8 cellular contexts compared by ENCODE assay signal in genomic region chrX:129981752-129982299, GRCh38. TPM values are rescaled to one million over a fixed set of nuclear protein-coding genes. Genes with fewer than 3 reads are reported as not detected.
DNase-seq lines count a peak whose midpoint lies in the region; ATAC-seq and TF ChIP-seq lines count a peak whose summit lies in the region.

No MANE protein-coding gene starts in this region.

- DNase-seq in cardiac muscle cell (ENCODE audit: low read depth in 1 of 2, low spot score in 1 of 2) (no peak), right atrium auricular region (ENCODE audit: low spot score) (no peak), OCI-LY7 (ENCODE audit: low spot score) (no peak), upper lobe of right lung (peak; percentile 44), NCI-H1048 (lab: John Stamatoyannopoulos, UW) (no peak), NCI-H2107 treated with DMSO at 0.1 percent for 48 hours (lab: John Stamatoyannopoulos, UW; ENCODE audit: unreplicated experiment) (no peak), prostate gland (ENCODE audit: low spot score) (no peak)

- H3K36me3 ChIP-seq in cardiac muscle cell (no peaks in the 10 kb centered on the region), right atrium auricular region (no peaks in the 10 kb centered on the region), OCI-LY7 (ENCODE audit: insufficient read depth, low read length) (no peaks in the 10 kb centered on the region), iPS-15b (ENCODE audit: control insufficient read depth, insufficient read depth, low read length) (no peaks in the 10 kb centered on the region), upper lobe of right lung (no peaks in the 10 kb centered on the region), prostate gland (no peaks in the 10 kb centered on the region)

- H3K4me3 ChIP-seq in cardiac muscle cell (peak overlapping the region; percentile 39), right atrium auricular region (peak overlapping the region in 1 of 2 donors; percentile 59), OCI-LY7 (ENCODE audit: low read depth, low read length, poor library complexity, severe bottlenecking) (no peak overlapping the region), iPS-15b (ENCODE audit: low read depth, low read length) (peak overlapping the region; percentile 66), upper lobe of right lung (no peak overlapping the region), prostate gland (no peak overlapping the region)

- WGBS in prostate gland = 0% methylated on average over 12 of the region's 29 CpGs

- H3K4me2 ChIP-seq in OCI-LY7 (ENCODE audit: low read length) = peak overlapping the region; percentile 76

- POLR2A ChIA-PET in OCI-LY7 (lab: Charles Lee) = no interaction called here

- TF ChIP-seq POLR2A in prostate gland (IDR thresholded peaks at IDR 0.05) = no peak

- intact Hi-C loops in OCI-LY7 (cut with micrococcal nuclease; ENCODE audit: unreplicated experiment) (loop anchor here (2.0 kb wide), 2 partner anchors 43 to 49 kb away; no protein-coding TSS in a partner anchor), upper lobe of right lung (cut with DNase I) (no loop called here), prostate gland (cut with DNase I) (loop anchor here (5.0 to 10.0 kb wide), 2 partner anchors 50 to 73 kb away; no protein-coding TSS in a partner anchor)

- no peak for ATAC-seq in upper lobe of right lung

- H3K9ac ChIP-seq in iPS-15b (ENCODE audit: low read depth, low read length) = no peak overlapping the region

- CTCF ChIA-PET in OCI-LY7 (lab: Charles Lee; ENCODE audit: unreplicated experiment) = no interaction called here

- BruUV-seq in OCI-LY7 (replicated peaks; lab: Mats Ljungman, UMichigan) = no TSS peak

- H3K9me3 ChIP-seq in cardiac muscle cell (ENCODE audit: low read depth) = no peaks in the 10 kb centered on the region
- no peaks in the 10 kb centered on the region for H3K9me3 ChIP-seq in right atrium auricular region
- no peaks in the 10 kb centered on the region for H3K9me3 ChIP-seq in OCI-LY7 (ENCODE audit: low read length)
- H3K9me3 ChIP-seq in iPS-15b (ENCODE audit: control insufficient read depth, insufficient read depth, low read length) = no peaks in the 10 kb centered on the region
- H3K9me3 ChIP-seq in upper lobe of right lung = no peaks in the 10 kb centered on the region
- no peaks in the 10 kb centered on the region for H3K9me3 ChIP-seq in prostate gland

- no peaks in the 10 kb centered on the region for H3K79me2 ChIP-seq in OCI-LY7 (ENCODE audit: insufficient read depth, low read depth, low read length)

- TF ChIP-seq CTCF in cardiac muscle cell (IDR thresholded peaks at IDR 0.05; ENCODE audit: low read depth, low read length) (no peak), right atrium auricular region (IDR thresholded peaks at IDR 0.05) (no peak), OCI-LY7 (conservative IDR thresholded peaks at IDR 0.05; ENCODE audit: low read length) (no peak), upper lobe of right lung (IDR thresholded peaks at IDR 0.05) (no peak), prostate gland (IDR thresholded peaks at IDR 0.05) (no peak)

- H3K27ac ChIP-seq in cardiac muscle cell (no peak overlapping the region), right atrium auricular region (peak overlapping the region in 1 of 2 donors; percentile 86), OCI-LY7 (ENCODE audit: low read depth, low read length, poor library complexity, severe bottlenecking) (no peak overlapping the region), upper lobe of right lung (no peak overlapping the region), prostate gland (no peak overlapping the region)

- H2AFZ ChIP-seq in OCI-LY7 (ENCODE audit: low read length) = no peak overlapping the region

- no peaks in the 10 kb centered on the region for H4K20me1 ChIP-seq in OCI-LY7 (ENCODE audit: insufficient read depth, low read length)

- H3K4me1 ChIP-seq in cardiac muscle cell (ENCODE audit: low read depth) = no peaks in the 10 kb centered on the region
- H3K4me1 ChIP-seq in right atrium auricular region = peaks cover 0 to 7% of the 10 kb centered on the region in 2 donors
- H3K4me1 ChIP-seq in OCI-LY7 (ENCODE audit: insufficient read depth, low read length, poor library complexity, severe bottlenecking) = peaks cover 13% of the 10 kb centered on the region
- no peaks in the 10 kb centered on the region for H3K4me1 ChIP-seq in iPS-15b (ENCODE audit: control insufficient read depth, insufficient read depth, low read length)
- no peaks in the 10 kb centered on the region for H3K4me1 ChIP-seq in upper lobe of right lung
- H3K4me1 ChIP-seq in prostate gland (replicated peaks) = no peaks in the 10 kb centered on the region

- no peaks in the 10 kb centered on the region for H3K9me2 ChIP-seq in OCI-LY7 (ENCODE audit: insufficient read depth, low read length)

- no peaks in the 10 kb centered on the region for H3K27me3 ChIP-seq in cardiac muscle cell
- H3K27me3 ChIP-seq in right atrium auricular region = no peaks in the 10 kb centered on the region
- peaks cover 62% of the 10 kb centered on the region for H3K27me3 ChIP-seq in iPS-15b (ENCODE audit: control insufficient read depth, insufficient read depth, low read length)
- H3K27me3 ChIP-seq in upper lobe of right lung = no peaks in the 10 kb centered on the region
- H3K27me3 ChIP-seq in prostate gland (replicated peaks; ENCODE audit: insufficient read depth) = no peaks in the 10 kb centered on the region

RNA-seq across cellular contexts. Expression of gene BCORL1, which starts 0.6 kb away (rescaled TPM):
- total RNA-seq in cardiac muscle cell = 3.9 and 10.7 TPM in 2 replicates
- 8.7 and 13.6 TPM in 2 replicates for polyA plus RNA-seq in cardiac muscle cell
- total RNA-seq in right atrium auricular region = 1 to 10 TPM; 3.1 to 7.5 TPM
- 1.6 and 1.7 TPM in 2 replicates for total RNA-seq in OCI-LY7 (2014; rRNA removed; shearing (Covaris generic))
- 4.9 and 5.4 TPM in 2 replicates for total RNA-seq in OCI-LY7 (2022)
- total RNA-seq in upper lobe of right lung = 15.0 TPM
- total RNA-seq in prostate gland = 10 to 100 TPM in 1 of 2 donors, 1 to 10 TPM in 1; 4.4 to 25.2 TPM

Comparison
In these comparisons a context has a peak if more than half of its experiments do, and no peak if none do; other contexts are left out.
1. H3K4me3 ChIP-seq: peak in cardiac muscle cell (single experiment) and iPS-15b (single experiment); none in OCI-LY7 (single experiment), upper lobe of right lung (single experiment) and prostate gland (0 of 2).